Comparison of ENCODE assay signal across 9 cellular contexts in the genomic region with DNA sequence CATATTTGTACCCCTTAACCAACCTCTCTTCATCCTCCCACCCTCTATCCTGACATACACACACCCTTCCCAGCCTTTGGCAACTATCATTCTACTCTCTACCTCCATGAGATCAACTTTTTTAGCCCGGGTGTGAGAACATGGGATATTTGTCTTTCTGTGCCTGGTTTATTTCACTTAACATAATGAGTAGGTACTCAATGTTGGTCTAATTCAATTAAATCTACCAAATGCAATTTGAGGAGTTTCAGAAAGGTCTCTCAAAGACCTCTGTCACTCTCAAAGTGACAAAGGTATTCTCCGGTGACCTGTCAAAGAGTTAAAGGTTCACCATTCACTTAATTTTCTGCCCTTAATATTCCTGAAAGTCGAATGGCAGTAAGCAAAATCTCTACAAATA.
"Had no signal": no experiment of that assay in that cellular context is flagged by ENCODE, and none has a peak within 500 bp of the region (broad histone marks: within the 10 kb centered on the region; RNA-seq: fewer than 3 reads in every experiment).

No MANE protein-coding gene starts in this region.

- H3K27ac ChIP-seq: GM23248 had no signal

- H3K4me3 Mint-ChIP-seq: GM23338, H9, HFFc6 had no signal

- H3K9me3 ChIP-seq: HAP-1 had no signal

- H3K4me1 Mint-ChIP-seq: GM23338, H9 had no signal

- H3K4me3 ChIP-seq: GM23248, GM23338, HAP-1 had no signal

- DNase-seq: GM23248, GOT3, H7, H9, HCEC 1CT, HFFc6 had no signal

- ATAC-seq: GM23338, HCT116 had no signal

- H3K27ac Mint-ChIP-seq: GM23338, H9, HFFc6 had no signal

- H3K4me1 ChIP-seq: HAP-1 had no signal

- H3K9me3 Mint-ChIP-seq: GM23338, H9, HFFc6 had no signal
